In the genomic region with DNA sequence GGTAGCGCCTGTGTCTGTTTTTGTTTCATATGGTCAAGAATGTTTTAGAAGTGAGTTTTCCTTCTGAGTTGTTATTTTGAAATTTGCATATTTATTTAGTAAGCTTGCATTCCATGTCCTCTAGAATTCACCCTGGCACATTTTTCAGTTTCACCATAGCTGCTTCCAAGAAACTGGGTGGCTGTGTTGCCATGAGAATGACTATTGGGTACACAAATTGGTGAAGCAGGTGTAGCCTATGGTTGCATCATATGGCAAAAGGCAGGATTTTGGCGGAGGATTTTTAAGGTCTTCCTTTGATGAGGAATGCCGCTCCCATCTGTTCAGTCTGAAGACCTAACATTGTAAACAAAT, we compare ENCODE assay signal across 9 cellular contexts. TPM values are rescaled to one million over a fixed set of nuclear protein-coding genes. Genes with fewer than 3 reads are reported as not detected.
DNase-seq lines count a peak whose midpoint lies in the region; ATAC-seq and TF ChIP-seq lines count a peak whose summit lies in the region.
"Had no signal": no experiment of that assay in that cellular context is flagged by ENCODE, and none has a peak within 500 bp of the region (broad histone marks: within the 10 kb centered on the region; RNA-seq: fewer than 3 reads in every experiment).

No MANE protein-coding gene starts in this region.

- TF ChIP-seq CTCF in Peyer's patch (IDR thresholded peaks at IDR 0.05) (no peak), epithelial cell of esophagus (IDR thresholded peaks at IDR 0.05; ENCODE audit: insufficient read depth, low read depth, low read length, missing control alignments) (no peak), parathyroid adenoma (IDR thresholded peaks at IDR 0.05) (no peak)

- H3K36me3 ChIP-seq in ES-I3 (ENCODE audit: insufficient read depth, low read length) (peaks cover 10% of the 10 kb centered on the region), Peyer's patch (peaks cover 0 to 35% (median 0%) of the 10 kb centered on the region in 3 donors), parathyroid adenoma (ENCODE audit: control insufficient read depth, insufficient read depth, low read length) (no peaks in the 10 kb centered on the region)

- ATAC-seq in HG03025 (IDR thresholded peaks at IDR 0.05; ENCODE audit: low FRiP score, unreplicated experiment): no peak

- peaks cover 31% of the 10 kb centered on the region for H3K79me2 ChIP-seq in parathyroid adenoma

- DNase-seq in Peyer's patch: no peak
- no peak for DNase-seq in epithelial cell of esophagus (ENCODE audit: low read depth)
- no peak for DNase-seq in activated gamma-delta T cell treated with Interleukin-2 at 50 U/mL for 16 hours
- DNase-seq in activated effector memory CD4-positive, alpha-beta T cell treated with anti-CD3 and anti-CD28 coated beads, Interleukin-2, amount 50 U/mL, for 16 hours: no peak
- no peak for DNase-seq in SW 1271 (lab: John Stamatoyannopoulos, UW)

- H3K4me3 ChIP-seq in Peyer's patch (peak overlapping the region; percentile 80 to 99 (median 89)), epithelial cell of esophagus (ENCODE audit: low read length) (peak overlapping the region; percentile 97), parathyroid adenoma (ENCODE audit: low read depth, low read length) (peak overlapping the region; percentile 96)

- H3K27ac ChIP-seq in Peyer's patch: peak overlapping the region; percentile 99 to 100 (median 99)
- H3K27ac ChIP-seq in parathyroid adenoma: peak overlapping the region; percentile 100

- H3K4me1 ChIP-seq in ES-I3 (ENCODE audit: insufficient read depth, low read length): peaks cover 6% of the 10 kb centered on the region; the same call in 1 of the 2 replicates
- peaks cover 0 to 25% (median 8%) of the 10 kb centered on the region in 4 donors for H3K4me1 ChIP-seq in Peyer's patch
- H3K4me1 ChIP-seq in parathyroid adenoma: peaks cover 14% of the 10 kb centered on the region

- no peaks in the 10 kb centered on the region for H3K9me3 ChIP-seq in ES-I3 (ENCODE audit: control insufficient read depth, insufficient read depth, low read length)
- H3K9me3 ChIP-seq in Peyer's patch: no peaks in the 10 kb centered on the region
- H3K9me3 ChIP-seq in parathyroid adenoma (ENCODE audit: control insufficient read depth, low read length): no peaks in the 10 kb centered on the region

- peak overlapping the region; percentile 79 for H3K4me2 ChIP-seq in parathyroid adenoma (ENCODE audit: low read length)

- H3K27me3 ChIP-seq in Peyer's patch (no peaks in the 10 kb centered on the region), parathyroid adenoma (ENCODE audit: control insufficient read depth, insufficient read depth, low read length) (no peaks in the 10 kb centered on the region)

- H2AFZ ChIP-seq in parathyroid adenoma: no peak overlapping the region

- no peak for TF ChIP-seq POLR2A in Peyer's patch (IDR thresholded peaks at IDR 0.05)

- H3K9ac ChIP-seq in ES-I3 (ENCODE audit: low read depth, low read length) (peak overlapping the region; percentile 90), parathyroid adenoma (peak overlapping the region; percentile 31)

RNA-seq across cellular contexts. Expression of a gene that starts 1.3 kb away (rescaled TPM):
- total RNA-seq in Peyer's patch: 100 to 1,000 TPM in 3 of 4 donors, 10 to 100 TPM in 1; 86.0 to 143 (median 108) TPM

RNA-seq across cellular contexts. Expression of a gene that starts 28.5 kb away (rescaled TPM):
- 1 to 10 TPM in 1 of 4 donors, not detected in 3; 2.5 TPM for total RNA-seq in Peyer's patch
- total RNA-seq: myocyte had no signal

RNA-seq across cellular contexts. Expression of a gene that starts 56.1 kb away (rescaled TPM):
- 100 to 1,000 TPM in 1 of 4 donors, 10 to 100 TPM in 3; 47.6 to 314 (median 80.8) TPM for total RNA-seq in Peyer's patch
